Comparison of ENCODE assay signal across 8 cellular contexts in the genomic region with DNA sequence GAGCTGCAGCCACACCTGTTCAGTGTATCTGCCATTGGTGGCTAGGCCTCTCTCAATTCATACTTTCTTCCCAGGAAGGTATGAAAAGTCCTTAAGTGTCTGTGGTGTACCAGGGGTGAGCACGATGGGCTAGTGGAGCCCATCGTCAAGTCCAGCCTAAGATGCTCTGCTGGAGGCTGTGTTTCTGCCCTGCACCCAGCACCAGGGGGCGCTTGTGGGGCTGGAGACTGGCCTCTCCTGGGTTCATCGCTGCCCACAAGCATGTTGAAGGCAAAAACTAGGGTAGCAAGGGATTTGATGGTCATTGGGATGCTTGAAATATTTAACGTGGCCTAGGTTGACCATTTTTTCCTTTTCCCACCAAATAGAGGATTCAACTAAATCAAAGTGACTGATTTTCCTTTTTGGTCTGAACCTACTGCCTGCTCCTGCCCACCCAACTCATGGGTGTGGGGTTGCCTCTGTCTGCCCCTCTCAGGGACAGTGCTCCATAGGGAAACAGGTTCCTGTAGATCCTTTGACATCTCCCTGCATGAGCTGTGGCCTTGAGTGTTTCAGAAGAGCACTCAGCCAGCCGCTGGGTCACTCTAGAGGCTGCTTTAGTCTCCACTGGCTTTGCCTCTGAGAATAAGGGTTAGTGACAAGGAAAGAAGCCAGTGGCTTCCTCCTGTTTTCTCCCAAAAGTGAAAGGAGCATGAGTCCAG. TPM values are rescaled to one million over a fixed set of nuclear protein-coding genes. Genes with fewer than 3 reads are reported as not detected.
DNase-seq lines count a peak whose midpoint lies in the region; ATAC-seq and TF ChIP-seq lines count a peak whose summit lies in the region.

No MANE protein-coding gene starts in this region.

- no peaks in the 10 kb centered on the region for H3K27me3 ChIP-seq in Panc1 (ENCODE audit: control insufficient read depth, insufficient read depth, low read length)

- CTCF ChIA-PET in Panc1 (lab: Charles Lee), result no interaction called here

- peak; percentile 65 for TF ChIP-seq CTCF in GM12864 (IDR thresholded peaks at IDR 0.05; ENCODE audit: low read depth, low read length, missing control alignments)
- TF ChIP-seq CTCF in Panc1 (IDR thresholded peaks at IDR 0.05), result peak; percentile 55; the same call in 1 of the 2 replicates

- peak; percentile 60 for DNase-seq in 8988T
- no peak for DNase-seq in GM12864 (ENCODE audit: low read depth)
- no peak for DNase-seq in Panc1 (ENCODE audit: low read depth, low spot score)
- DNase-seq in germinal center (ENCODE audit: low spot score), result peak; percentile 52
- no peak for DNase-seq in putamen (ENCODE audit: low spot score)
- no peak for DNase-seq in ureter (ENCODE audit: low spot score)
- DNase-seq in COLO829 (ENCODE audit: low spot score), result no peak

- ATAC-seq in Panc1, result no peak
- ATAC-seq in GM18907 (IDR thresholded peaks at IDR 0.05; ENCODE audit: unreplicated experiment), result no peak

- POLR2A ChIA-PET in Panc1 (lab: Charles Lee), result no interaction called here

- H3K9me3 ChIP-seq in Panc1 (ENCODE audit: control insufficient read depth, insufficient read depth, low read depth, low read length), result no peaks in the 10 kb centered on the region

- no peak overlapping the region for H3K27ac ChIP-seq in Panc1 (ENCODE audit: low read length)

- no peaks in the 10 kb centered on the region for H3K4me1 ChIP-seq in Panc1 (ENCODE audit: control insufficient read depth, insufficient read depth, low read length)

- no TSS peak for BruUV-seq in Panc1 (replicated peaks; lab: Mats Ljungman, UMichigan)

- H3K36me3 ChIP-seq in Panc1 (ENCODE audit: control insufficient read depth, insufficient read depth, low read length), result no peaks in the 10 kb centered on the region

- in situ Hi-C loops in Panc1 (cut with HindIII; ENCODE audit: low pct_unique_long_range_greater_than_20kb, low sequenced_read_pairs), result no loop called here

- H3K4me3 ChIP-seq in GM12864 (ENCODE audit: low read depth, low read length), result no peak overlapping the region
- H3K4me3 ChIP-seq in Panc1 (ENCODE audit: low read depth in 2 of 2, low read length in 2 of 2), result no peak overlapping the region

- intact Hi-C loops in Panc1 (cut with micrococcal nuclease; ENCODE audit: unreplicated experiment), result no loop called here

RNA-seq across cellular contexts. Expression of a gene that starts 59.0 kb away (rescaled TPM):
- total RNA-seq in Panc1 (2021; ENCODE audit: unreplicated experiment), result 98.7 TPM
- polyA plus RNA-seq in Panc1 (2012; ENCODE audit: insufficient read length), result 100 TPM
- 76.3 TPM for total RNA-seq in ureter

RNA-seq across cellular contexts. Expression of a gene that starts 59.2 kb away (rescaled TPM):
- total RNA-seq in Panc1 (2021; ENCODE audit: unreplicated experiment) (6.2 TPM), ureter (19.0 TPM)
- 2.0 TPM for polyA plus RNA-seq in Panc1 (2012; ENCODE audit: insufficient read length)

Comparison
In these comparisons a context has a peak if more than half of its experiments do, and no peak if none do; other contexts are left out.
1. DNase-seq: peak in 8988T (single experiment) and germinal center (single experiment); none in GM12864 (single experiment), Panc1 (single experiment), putamen (single experiment), ureter (single experiment) and COLO829 (single experiment).